In genomic region chr11:78645226-78646202, GRCh38 we compare ENCODE assay signal across 8 cellular contexts.
A peak's percentile ranks its signal among the peaks of the same experiment; 100 is the strongest.
DNase-seq lines count a peak whose midpoint lies in the region; ATAC-seq, FAIRE-seq and TF ChIP-seq lines count a peak whose summit lies in the region.

No MANE protein-coding gene starts in this region.

- H2BK12ac ChIP-seq in H1 (ENCODE audit: low read depth, low read length), result no peak overlapping the region

- peak; percentile 96 for TF ChIP-seq RAD21 in H1 (IDR thresholded peaks at IDR 0.05 in 1 of 2, conservative IDR thresholded peaks at IDR 0.05 in 1 of 2; ENCODE audit: low read depth in 2 of 2, low read length in 2 of 2)

- TF ChIP-seq EP300 in H1 (IDR thresholded peaks at IDR 0.05; ENCODE audit: borderline replicate concordance in 1 of 2, low read depth in 2 of 2, low read length in 2 of 2), result no peak

- intact Hi-C loops in activated CD4-positive, alpha-beta memory T cell treated with anti-CD3 and anti-CD28 coated beads for 36 hours (cut with micrococcal nuclease), result loop anchor here (1.0 kb wide), 2 partner anchors 70 to 455 kb away; no protein-coding TSS in a partner anchor

- peaks cover 45% of the 10 kb centered on the region for H3K4me1 Mint-ChIP-seq in activated CD4-positive, alpha-beta memory T cell treated with anti-CD3 and anti-CD28 coated beads for 36 hours (ENCODE audit: low read depth)
- peaks cover 3% of the 10 kb centered on the region for H3K4me1 Mint-ChIP-seq in mesothelial cell of epicardium

- no peak overlapping the region for H2BK5ac ChIP-seq in H1 (ENCODE audit: low read depth, low read length)

- no peaks in the 10 kb centered on the region for H3K23me2 ChIP-seq in H1 (ENCODE audit: low read depth, low read length)

- no peak overlapping the region for H3K27ac Mint-ChIP-seq in activated CD4-positive, alpha-beta memory T cell treated with anti-CD3 and anti-CD28 coated beads for 36 hours
- no peak overlapping the region for H3K27ac Mint-ChIP-seq in mesothelial cell of epicardium

- no peak overlapping the region for H3K4me3 ChIP-seq in H1 (ENCODE audit: extremely low read depth in 1 of 4, insufficient read depth in 2 of 4, low read depth in 3 of 4, low read length in 4 of 4)

- CTCF ChIA-PET in activated CD4-positive, alpha-beta memory T cell treated with anti-CD3 and anti-CD28 coated beads for 36 hours (lab: Charles Lee), result interaction anchor here (0.6 to 6.2 kb wide), 56 partner anchors 10 to 1324 kb away, joined by 3 to 167 read pairs (median 4); partner anchors contain the start of gene NARS2
- CTCF ChIA-PET in H1 (lab: Charles Lee; ENCODE audit: partially characterized antibody), result interaction anchor here (0.6 to 11.2 kb wide), 107 partner anchors 8 to 1392 kb away, joined by 3 to 314 read pairs (median 5); partner anchors contain the start of gene NARS2

- no peak overlapping the region for H3K18ac ChIP-seq in H1 (ENCODE audit: extremely low read depth, low read length)

- no peaks in the 10 kb centered on the region for H3K79me1 ChIP-seq in H1 (ENCODE audit: low read depth, low read length)

- H4K91ac ChIP-seq in H1 (replicated peaks; ENCODE audit: insufficient read length, low read length), result no peak overlapping the region

- ATAC-seq in GM18909 (IDR thresholded peaks at IDR 0.05; ENCODE audit: poor library complexity, unreplicated experiment) (peak; percentile 90), HG03442 (IDR thresholded peaks at IDR 0.05; ENCODE audit: unreplicated experiment) (peak; percentile 83)

- H3K56ac ChIP-seq in H1 (replicated peaks; ENCODE audit: insufficient read length, low read depth, low read length), result no peak overlapping the region

- no peak overlapping the region for H3K4me2 ChIP-seq in H1 (ENCODE audit: insufficient read depth in 1 of 2, low read depth in 2 of 2, low read length in 2 of 2)

- 59% methylated on average over 5 of the region's 5 CpGs; no CpG with 5 or more reads in 1 of the 2 experiments for WGBS in H1 (ENCODE audit: extremely low coverage in 1 of 2, insufficient coverage in 1 of 2, insufficient read length in 1 of 2, insufficient replicate concordance in 2 of 2, low coverage in 1 of 2, low lambda C conversion rate in 2 of 2, missing lambda C conversion rate in 1 of 2), 2 experiments

- H3K27me3 ChIP-seq in H1 (replicated peaks in 1 of 4; ENCODE audit: control insufficient read depth in 3 of 4, extremely low read depth in 1 of 4, insufficient read depth in 3 of 4, low read length in 3 of 4), result no peaks in the 10 kb centered on the region; a peak in 1 of 7 replicates

- no peaks in the 10 kb centered on the region for H3K4me1 ChIP-seq in H1 (replicated peaks in 1 of 4; ENCODE audit: control insufficient read depth in 3 of 4, insufficient read depth in 4 of 4, low read length in 3 of 4)

- H3K36me3 ChIP-seq in H1 (ENCODE audit: control insufficient read depth in 2 of 4, insufficient read depth in 4 of 4, low read length in 3 of 4), result no peaks in the 10 kb centered on the region

- no peaks in the 10 kb centered on the region for H3K36me3 Mint-ChIP-seq in activated CD4-positive, alpha-beta memory T cell treated with anti-CD3 and anti-CD28 coated beads for 36 hours
- H3K36me3 Mint-ChIP-seq in mesothelial cell of epicardium, result no peaks in the 10 kb centered on the region

- H4K8ac ChIP-seq in H1 (ENCODE audit: extremely low read depth, insufficient read depth, low read length), result no peak overlapping the region

- no peaks in the 10 kb centered on the region for H4K20me1 ChIP-seq in H1 (replicated peaks in 1 of 2; ENCODE audit: control insufficient read depth in 1 of 2, insufficient read depth in 2 of 2, low read length in 2 of 2)

- no peak overlapping the region for H2AK5ac ChIP-seq in H1 (ENCODE audit: low read depth, low read length)

- H2BK20ac ChIP-seq in H1 (ENCODE audit: low read length), result no peak overlapping the region

- peak; percentile 95 for FAIRE-seq in H1 (lab: Jason Lieb, UNC)

- H2BK15ac ChIP-seq in H1 (ENCODE audit: low read length), result no peak overlapping the region

- no peak overlapping the region for H3K27ac ChIP-seq in H1 (ENCODE audit: low read depth, low read length)

- peaks cover 1% of the 10 kb centered on the region for H3K27me3 Mint-ChIP-seq in activated CD4-positive, alpha-beta memory T cell treated with anti-CD3 and anti-CD28 coated beads for 36 hours
- no peaks in the 10 kb centered on the region for H3K27me3 Mint-ChIP-seq in mesothelial cell of epicardium (ENCODE audit: low read depth)

- H3K4ac ChIP-seq in H1 (replicated peaks; ENCODE audit: insufficient read length, low read depth, low read length), result no peak overlapping the region

- no peak overlapping the region for H3K14ac ChIP-seq in H1 (ENCODE audit: insufficient read length)

- no peaks in the 10 kb centered on the region for H3K9me3 Mint-ChIP-seq in activated CD4-positive, alpha-beta memory T cell treated with anti-CD3 and anti-CD28 coated beads for 36 hours
- H3K9me3 Mint-ChIP-seq in mesothelial cell of epicardium, result no peaks in the 10 kb centered on the region

- POLR2A ChIA-PET in activated CD4-positive, alpha-beta memory T cell treated with anti-CD3 and anti-CD28 coated beads for 36 hours (lab: Charles Lee), result interaction anchor here (0.5 kb wide), 1 partner anchor 442 kb away, joined by 4 read pairs; no protein-coding TSS in a partner anchor
- POLR2A ChIA-PET in H1 (lab: Charles Lee; ENCODE audit: partially characterized antibody), result interaction anchor here (1.3 to 2.6 kb wide), 2 partner anchors 60 to 69 kb away, joined by 3 to 7 read pairs; no protein-coding TSS in a partner anchor

- TF ChIP-seq POLR2A in H1 (IDR thresholded peaks at IDR 0.05; ENCODE audit: control extremely low read depth in 1 of 2, low read depth in 2 of 2, low read length in 2 of 2), result no peak

- H3K23ac ChIP-seq in H1 (ENCODE audit: insufficient read length), result no peak overlapping the region

- no peak overlapping the region for H3K9ac ChIP-seq in H1 (replicated peaks in 1 of 4; ENCODE audit: extremely low read depth in 1 of 4, low read depth in 3 of 4, low read length in 3 of 4)

- peak; percentile 35 to 51 for DNase-seq in AML-193 (lab: John Stamatoyannopoulos, UW)
- peak; percentile 53 for DNase-seq in NCI-H748 (lab: John Stamatoyannopoulos, UW; ENCODE audit: unreplicated experiment)
- DNase-seq in activated CD4-positive, alpha-beta memory T cell treated with anti-CD3 and anti-CD28 coated beads for 36 hours, result peak; percentile 72
- peak; percentile 77 to 95 for DNase-seq in H1 (ENCODE audit: low read depth in 1 of 2, low spot score in 2 of 2)
- DNase-seq in mesothelial cell of epicardium (ENCODE audit: low spot score in 2 of 2, unreplicated experiment in 2 of 2), result peak in 1 of 2 experiments; percentile 86
- DNase-seq in stimulated activated CD8-positive, alpha-beta memory T cell treated with anti-CD3 and anti-CD28 coated beads, Interleukin-4, amount 100 ng/mL, for 4 hours (ENCODE audit: low read depth in 2 of 2, low spot score in 1 of 2), result peak; percentile 6 to 41

- TF ChIP-seq CTCF in H1 (IDR thresholded peaks at IDR 0.05; ENCODE audit: control extremely low read depth in 1 of 3, insufficient read depth in 1 of 3, low read depth in 1 of 3, low read length in 3 of 3) (peak; percentile 89 to 99 (median 90)), mesothelial cell of epicardium (IDR thresholded peaks at IDR 0.05; ENCODE audit: unreplicated experiment) (peak; percentile 91)

- H2AFZ ChIP-seq in H1 (ENCODE audit: low read length), result peak overlapping the region; percentile 52; the same call in 1 of the 2 replicates

- H3K79me2 ChIP-seq in H1 (ENCODE audit: control insufficient read depth in 1 of 2, insufficient read depth in 2 of 2, low read length in 2 of 2), result no peaks in the 10 kb centered on the region

- H3K4me3 Mint-ChIP-seq in activated CD4-positive, alpha-beta memory T cell treated with anti-CD3 and anti-CD28 coated beads for 36 hours, result no peak overlapping the region
- H3K4me3 Mint-ChIP-seq in mesothelial cell of epicardium, result no peak overlapping the region

- H4K5ac ChIP-seq in H1 (ENCODE audit: insufficient read length, low read depth, low read length), result no peak overlapping the region

- H2BK120ac ChIP-seq in H1 (replicated peaks; ENCODE audit: low read depth, low read length), result no peak overlapping the region

- no peaks in the 10 kb centered on the region for H3K9me3 ChIP-seq in H1 (ENCODE audit: insufficient read depth in 2 of 2, low read depth in 1 of 2, low read length in 1 of 2)

TF ChIP-seq in H1, 55 proteins besides CTCF, POLR2A, EP300 and RAD21:
- TF ChIP-seq HDAC6 (IDR thresholded peaks at IDR 0.05; ENCODE audit: low read depth, low read length) (no peak), TCF12 (IDR thresholded peaks at IDR 0.05; ENCODE audit: low read depth, low read length) (0 out of 2 replicates have a peak, but pooled peaks have one; percentile 8), YY1 (IDR thresholded peaks at IDR 0.05; ENCODE audit: low read depth, low read length) (0 out of 2 replicates have a peak, but pooled peaks have one; percentile 9)
TF ChIP-seq in H1: peak in this region for 2.
